1 cellular context compared by ENCODE assay signal in genomic region chr17:80791758-80792284, GRCh38.
A peak's percentile ranks its signal among the peaks of the same experiment; 100 is the strongest.
TF ChIP-seq lines count a peak whose summit lies in the region.

No MANE protein-coding gene starts in this region.

TF ChIP-seq in HEK293, 187 proteins besides CTCF, POLR2A, EP300 and RAD21 (continued from another document and continues in another):
- TF ChIP-seq, protein P1, sequence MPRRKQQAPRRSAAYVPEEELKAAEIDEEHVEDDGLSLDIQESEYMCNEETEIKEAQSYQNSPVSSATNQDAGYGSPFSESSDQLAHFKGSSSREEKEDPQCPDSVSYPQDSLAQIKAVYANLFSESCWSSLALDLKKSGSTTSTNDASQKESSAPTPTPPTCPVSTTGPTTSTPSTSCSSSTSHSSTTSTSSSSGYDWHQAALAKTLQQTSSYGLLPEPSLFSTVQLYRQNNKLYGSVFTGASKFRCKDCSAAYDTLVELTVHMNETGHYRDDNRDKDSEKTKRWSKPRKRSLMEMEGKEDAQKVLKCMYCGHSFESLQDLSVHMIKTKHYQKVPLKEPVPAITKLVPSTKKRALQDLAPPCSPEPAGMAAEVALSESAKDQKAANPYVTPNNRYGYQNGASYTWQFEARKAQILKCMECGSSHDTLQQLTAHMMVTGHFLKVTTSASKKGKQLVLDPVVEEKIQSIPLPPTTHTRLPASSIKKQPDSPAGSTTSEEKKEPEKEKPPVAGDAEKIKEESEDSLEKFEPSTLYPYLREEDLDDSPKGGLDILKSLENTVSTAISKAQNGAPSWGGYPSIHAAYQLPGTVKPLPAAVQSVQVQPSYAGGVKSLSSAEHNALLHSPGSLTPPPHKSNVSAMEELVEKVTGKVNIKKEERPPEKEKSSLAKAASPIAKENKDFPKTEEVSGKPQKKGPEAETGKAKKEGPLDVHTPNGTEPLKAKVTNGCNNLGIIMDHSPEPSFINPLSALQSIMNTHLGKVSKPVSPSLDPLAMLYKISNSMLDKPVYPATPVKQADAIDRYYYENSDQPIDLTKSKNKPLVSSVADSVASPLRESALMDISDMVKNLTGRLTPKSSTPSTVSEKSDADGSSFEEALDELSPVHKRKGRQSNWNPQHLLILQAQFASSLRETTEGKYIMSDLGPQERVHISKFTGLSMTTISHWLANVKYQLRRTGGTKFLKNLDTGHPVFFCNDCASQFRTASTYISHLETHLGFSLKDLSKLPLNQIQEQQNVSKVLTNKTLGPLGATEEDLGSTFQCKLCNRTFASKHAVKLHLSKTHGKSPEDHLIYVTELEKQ (tag by site-specific recombination; IDR thresholded peaks at IDR 0.05; ENCODE audit: borderline replicate concordance), result no peak
- TF ChIP-seq ZNF514 (tag by site-specific recombination; IDR thresholded peaks at IDR 0.05), result no peak
- no peak for TF ChIP-seq ZNF354C (tag by site-specific recombination; IDR thresholded peaks at IDR 0.05; ENCODE audit: borderline replicate concordance, low read depth)
- TF ChIP-seq ZBTB7A (tag by site-specific recombination; IDR thresholded peaks at IDR 0.05; ENCODE audit: low read depth), result no peak
- TF ChIP-seq PBX3 (CRISPR knock-in tag; IDR thresholded peaks at IDR 0.05), result no peak
- no peak for TF ChIP-seq ZNF48 (tag by site-specific recombination; IDR thresholded peaks at IDR 0.05)
- no peak; the same call in 1 of the 2 replicates for TF ChIP-seq ZNF350 (tag by site-specific recombination; IDR thresholded peaks at IDR 0.05)
- TF ChIP-seq ZNF530 (tag by site-specific recombination; IDR thresholded peaks at IDR 0.05; ENCODE audit: low read depth), result no peak
- TF ChIP-seq SP3 (tag by site-specific recombination; IDR thresholded peaks at IDR 0.05), result peak; percentile 48; the same call in 1 of the 2 replicates
- no peak for TF ChIP-seq ZNF677 (tag by site-specific recombination; IDR thresholded peaks at IDR 0.05)
- TF ChIP-seq KLF8 (tag by site-specific recombination; IDR thresholded peaks at IDR 0.05), result peak; percentile 53; the same call in 1 of the 2 replicates
- no peak for TF ChIP-seq ZNF23 (tag by site-specific recombination; IDR thresholded peaks at IDR 0.05; ENCODE audit: borderline replicate concordance)
- TF ChIP-seq ZNF280C (tag by site-specific recombination; IDR thresholded peaks at IDR 0.05), result no peak
- no peak for TF ChIP-seq ZFP37 (tag by site-specific recombination; IDR thresholded peaks at IDR 0.05)
- no peak for TF ChIP-seq ZNF416 (tag by site-specific recombination; IDR thresholded peaks at IDR 0.05)
- TF ChIP-seq ZNF239 (tag by site-specific recombination; IDR thresholded peaks at IDR 0.05), result no peak
- TF ChIP-seq BCL11B (tag by site-specific recombination; IDR thresholded peaks at IDR 0.05; ENCODE audit: low read depth), result no peak
- TF ChIP-seq ZNF19 (tag by site-specific recombination; IDR thresholded peaks at IDR 0.05; ENCODE audit: low read depth), result no peak
- TF ChIP-seq FEZF1 (tag by site-specific recombination; IDR thresholded peaks at IDR 0.05), result no peak
- no peak for TF ChIP-seq EGR2 (tag by site-specific recombination; IDR thresholded peaks at IDR 0.05; ENCODE audit: low read depth)
- peak; percentile 77 for TF ChIP-seq ZNF629 (tag by site-specific recombination; IDR thresholded peaks at IDR 0.05)
- TF ChIP-seq HIC1 (tag by site-specific recombination; IDR thresholded peaks at IDR 0.05), result 0 out of 2 replicates have a peak, but pooled peaks have one; percentile 38
- TF ChIP-seq YY1 (tag by site-specific recombination; IDR thresholded peaks at IDR 0.05), result no peak
- no peak for TF ChIP-seq KLF16 (tag by site-specific recombination; IDR thresholded peaks at IDR 0.05)
- no peak for TF ChIP-seq ZNF701 (tag by site-specific recombination; IDR thresholded peaks at IDR 0.05)
- TF ChIP-seq ZBTB1 (tag by site-specific recombination; IDR thresholded peaks at IDR 0.05), result no peak
- no peak for TF ChIP-seq MEIS1 (CRISPR knock-in tag; IDR thresholded peaks at IDR 0.05; ENCODE audit: borderline replicate concordance)
- no peak for TF ChIP-seq ZNF473 (tag by site-specific recombination; IDR thresholded peaks at IDR 0.05)
- TF ChIP-seq ZNF132 (tag by site-specific recombination; IDR thresholded peaks at IDR 0.05; ENCODE audit: borderline replicate concordance), result no peak
- no peak for TF ChIP-seq ZNF133 (tag by site-specific recombination; IDR thresholded peaks at IDR 0.05)
- TF ChIP-seq INSM2 (tag by site-specific recombination; IDR thresholded peaks at IDR 0.05), result peak; percentile 58; the same call in 1 of the 2 replicates
- no peak; the same call in 1 of the 2 replicates for TF ChIP-seq ZNF654 (tag by site-specific recombination; IDR thresholded peaks at IDR 0.05; ENCODE audit: low read depth)
- TF ChIP-seq ZIC2 (tag by site-specific recombination; IDR thresholded peaks at IDR 0.05), result no peak
- 0 out of 2 replicates have a peak, but pooled peaks have one; percentile 22 for TF ChIP-seq ZNF324 (tag by site-specific recombination; IDR thresholded peaks at IDR 0.05)
- no peak for TF ChIP-seq ZNF768 (tag by site-specific recombination; IDR thresholded peaks at IDR 0.05)
- TF ChIP-seq ZNF776 (tag by site-specific recombination; IDR thresholded peaks at IDR 0.05; ENCODE audit: borderline replicate concordance), result no peak
- TF ChIP-seq SP7 (tag by site-specific recombination; IDR thresholded peaks at IDR 0.05), result peak; percentile 69
- TF ChIP-seq ZEB2 (tag by site-specific recombination; IDR thresholded peaks at IDR 0.05), result peak; percentile 78
- peak; percentile 91 for TF ChIP-seq ZNF600 (tag by site-specific recombination; IDR thresholded peaks at IDR 0.05)
- TF ChIP-seq ZNF544 (tag by site-specific recombination; IDR thresholded peaks at IDR 0.05), result no peak
- TF ChIP-seq ZNF148 (tag by site-specific recombination; IDR thresholded peaks at IDR 0.05; ENCODE audit: borderline replicate concordance), result no peak
- no peak for TF ChIP-seq ZNF664 (tag by site-specific recombination; IDR thresholded peaks at IDR 0.05)
- TF ChIP-seq ZNF585B (tag by site-specific recombination; IDR thresholded peaks at IDR 0.05), result no peak
- no peak for TF ChIP-seq ZBTB48 (tag by site-specific recombination; IDR thresholded peaks at IDR 0.05)
- no peak for TF ChIP-seq ZNF692 (tag by site-specific recombination; IDR thresholded peaks at IDR 0.05)
- TF ChIP-seq ZNF16 (tag by site-specific recombination; IDR thresholded peaks at IDR 0.05; ENCODE audit: low read depth), result no peak
- no peak for TF ChIP-seq ZNF18 (tag by site-specific recombination; IDR thresholded peaks at IDR 0.05)
- TF ChIP-seq ZNF558 (tag by site-specific recombination; IDR thresholded peaks at IDR 0.05), result 0 out of 2 replicates have a peak, but pooled peaks have one; percentile 23
- no peak for TF ChIP-seq TCF7L2 (IDR thresholded peaks at IDR 0.05; ENCODE audit: borderline replicate concordance, low read depth, low read length)
- no peak for TF ChIP-seq ZNF404 (tag by site-specific recombination; IDR thresholded peaks at IDR 0.05)
- no peak for TF ChIP-seq ZNF561 (tag by site-specific recombination; IDR thresholded peaks at IDR 0.05; ENCODE audit: borderline replicate concordance)
- no peak for TF ChIP-seq MYNN (tag by site-specific recombination; IDR thresholded peaks at IDR 0.05; ENCODE audit: borderline replicate concordance)
- TF ChIP-seq ZNF529 (tag by site-specific recombination; IDR thresholded peaks at IDR 0.05; ENCODE audit: insufficient replicate concordance), result no peak
